Comparison of ENCODE assay signal across 13 cellular contexts in the genomic region with DNA sequence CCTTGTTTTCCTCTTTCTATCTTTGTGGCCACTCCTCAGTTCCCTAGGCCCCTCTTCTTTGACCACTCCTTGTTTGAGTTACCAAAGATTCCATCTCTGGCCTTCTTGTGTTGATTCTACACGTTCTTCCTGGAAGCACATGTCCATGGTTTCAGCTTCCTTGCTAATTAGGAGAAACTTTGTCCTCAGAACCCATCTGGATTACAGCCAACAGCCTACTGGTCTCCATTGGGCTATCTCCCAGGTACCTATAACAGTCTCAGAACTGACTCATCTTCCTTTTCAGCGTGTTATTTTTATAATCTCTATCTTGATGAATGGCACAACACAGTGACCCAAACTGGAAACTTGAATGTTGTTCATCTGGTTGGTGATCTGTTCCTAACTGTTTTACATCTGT. TPM values are rescaled to one million over a fixed set of nuclear protein-coding genes. Genes with fewer than 3 reads are reported as not detected.
DNase-seq lines count a peak whose midpoint lies in the region; ATAC-seq, FAIRE-seq and TF ChIP-seq lines count a peak whose summit lies in the region.
"Had no signal": no experiment of that assay in that cellular context is flagged by ENCODE, and none has a peak within 500 bp of the region (broad histone marks: within the 10 kb centered on the region; RNA-seq: fewer than 3 reads in every experiment).

No MANE protein-coding gene starts in this region.

- H3K4me1 ChIP-seq in endothelial cell of umbilical vein (ENCODE audit: control insufficient read depth, extremely low read depth, insufficient read depth, low read length), result peaks cover 17% of the 10 kb centered on the region
- peaks cover 3 to 5% of the 10 kb centered on the region in 2 donors for H3K4me1 ChIP-seq in small intestine (ENCODE audit: control insufficient read depth in 2 of 2, insufficient read depth in 1 of 2, low read depth in 1 of 2, low read length in 1 of 2)

- H3K9me1 ChIP-seq in endothelial cell of umbilical vein (replicated peaks; ENCODE audit: control insufficient read depth, extremely low read depth, insufficient read depth, low read length), result no peaks in the 10 kb centered on the region

- H3K36me3 ChIP-seq in endothelial cell of umbilical vein (ENCODE audit: control insufficient read depth in 2 of 2, extremely low read depth in 1 of 2, insufficient read depth in 2 of 2, low read length in 2 of 2) (no peaks in the 10 kb centered on the region), small intestine (ENCODE audit: control insufficient read depth in 2 of 2, insufficient read depth in 2 of 2, low read length in 2 of 2) (no peaks in the 10 kb centered on the region)

- no peak overlapping the region for H3K4me3 ChIP-seq in endothelial cell of umbilical vein (replicated peaks in 1 of 3; ENCODE audit: insufficient read depth in 1 of 3, low read depth in 1 of 3, low read length in 3 of 3)
- H3K4me3 ChIP-seq in small intestine (ENCODE audit: low read depth in 1 of 2, low read length in 2 of 2), result no peak overlapping the region

- intact Hi-C loops in endothelial cell of umbilical vein (cut with micrococcal nuclease), result no loop called here

- peaks cover 78% of the 10 kb centered on the region for H3K79me2 ChIP-seq in endothelial cell of umbilical vein (ENCODE audit: control insufficient read depth, insufficient read depth, low read length)

- H3K27ac Mint-ChIP-seq in activated T-cell treated with anti-CD3 and anti-CD28 coated beads, Interleukin-2, amount 50 U/mL, for 72 hours, result peak overlapping the region; percentile 17
- H3K27ac Mint-ChIP-seq: nephron, type B pancreatic cell had no signal

- peaks cover 2 to 22% of the 10 kb centered on the region in 2 donors for H3K36me3 Mint-ChIP-seq in activated T-cell treated with anti-CD3 and anti-CD28 coated beads, Interleukin-2, amount 50 U/mL, for 72 hours (ENCODE audit: insufficient read depth in 2 of 2)

- BruUV-seq in endothelial cell of umbilical vein (replicated peaks; lab: Mats Ljungman, UMichigan), result no TSS peak

- CTCF ChIA-PET in endothelial cell of umbilical vein (lab: Charles Lee), result interaction anchor here (1.1 kb wide), 1 partner anchor 10 kb away, joined by 3 read pairs; no protein-coding TSS in a partner anchor

- POLR2A ChIA-PET in endothelial cell of umbilical vein (lab: Charles Lee), result no interaction called here

- H3K9me3 ChIP-seq in endothelial cell of umbilical vein (replicated peaks; ENCODE audit: control insufficient read depth, insufficient read depth, low read length) (no peaks in the 10 kb centered on the region), small intestine (ENCODE audit: control insufficient read depth, low read depth) (no peaks in the 10 kb centered on the region)

- in situ Hi-C loops in G401 (cut with HindIII; ENCODE audit: low sequenced_read_pairs), result no loop called here

- dilution Hi-C loops in endothelial cell of umbilical vein (cut with MboI; ENCODE audit: extremely low pct_ligation_motif_present, low sequenced_read_pairs), result no loop called here

- peaks cover 54% of the 10 kb centered on the region for H3K4me1 Mint-ChIP-seq in activated T-cell treated with anti-CD3 and anti-CD28 coated beads, Interleukin-2, amount 50 U/mL, for 72 hours (ENCODE audit: low read depth)

- no peak overlapping the region for H2AFZ ChIP-seq in endothelial cell of umbilical vein (ENCODE audit: low read depth, low read length)

- 30 to 44% (median 31%) methylated on average over 2 of the region's 2 CpGs for WGBS in small intestine, 3 donors

- H3K9me3 Mint-ChIP-seq in activated T-cell treated with anti-CD3 and anti-CD28 coated beads, Interleukin-2, amount 50 U/mL, for 72 hours, result no peaks in the 10 kb centered on the region
- H3K9me3 Mint-ChIP-seq: type B pancreatic cell had no signal

- peak overlapping the region in 1 of 2 donors; percentile 10 for H3K4me3 Mint-ChIP-seq in activated T-cell treated with anti-CD3 and anti-CD28 coated beads, Interleukin-2, amount 50 U/mL, for 72 hours
- H3K4me3 Mint-ChIP-seq: nephron, type B pancreatic cell had no signal

- no peak for TF ChIP-seq POLR2A in endothelial cell of umbilical vein (IDR thresholded peaks at IDR 0.05; ENCODE audit: low read depth, low read length)

- no peak for TF ChIP-seq CTCF in endothelial cell of umbilical vein (IDR thresholded peaks at IDR 0.05; ENCODE audit: extremely low read depth in 1 of 2, insufficient read depth in 1 of 2, low read depth in 1 of 2, low read length in 2 of 2)

- peak in 1 of 2 donors; percentile 47 for ATAC-seq in activated T-cell treated with anti-CD3 and anti-CD28 coated beads, Interleukin-2, amount 50 U/mL, for 72 hours (replicated peaks in 1 of 2)
- no peak for ATAC-seq in GM21737 (IDR thresholded peaks at IDR 0.05; ENCODE audit: unreplicated experiment)

- peak overlapping the region; percentile 40 for H3K4me2 ChIP-seq in endothelial cell of umbilical vein (ENCODE audit: insufficient read depth, low read length)

- H3K27me3 ChIP-seq in endothelial cell of umbilical vein (ENCODE audit: control insufficient read depth in 2 of 2, insufficient read depth in 2 of 2, low read length in 2 of 2) (no peaks in the 10 kb centered on the region), small intestine (ENCODE audit: control insufficient read depth in 2 of 2, insufficient read depth in 2 of 2, low read length in 2 of 2) (no peaks in the 10 kb centered on the region)

- no peaks in the 10 kb centered on the region for H3K27me3 Mint-ChIP-seq in activated T-cell treated with anti-CD3 and anti-CD28 coated beads, Interleukin-2, amount 50 U/mL, for 72 hours (ENCODE audit: low read depth)
- H3K27me3 Mint-ChIP-seq: type B pancreatic cell had no signal

- no peak overlapping the region for H3K9ac ChIP-seq in endothelial cell of umbilical vein (replicated peaks; ENCODE audit: extremely low read depth, insufficient read depth, low read length)

- no peak for DNase-seq in activated T-cell treated with anti-CD3 and anti-CD28 coated beads, Interleukin-2, amount 50 U/mL, for 72 hours
- DNase-seq in activated T-cell treated with anti-CD3 and anti-CD28 coated beads for 4 hours, result no peak
- peak; percentile 18 for DNase-seq in RCC 7860 (ENCODE audit: low spot score)
- peak; percentile 47 for DNase-seq in endothelial cell of umbilical vein (ENCODE audit: low read depth, low spot score)
- peak; percentile 19 for DNase-seq in small intestine
- DNase-seq in RPMI8226, result no peak
- no peak for DNase-seq in G401 (ENCODE audit: low spot score)
- DNase-seq: GDM1, NCI-H2081, T-helper 9 cell had no signal

- H4K20me1 ChIP-seq in endothelial cell of umbilical vein (replicated peaks; ENCODE audit: control insufficient read depth, extremely low read depth, insufficient read depth, low read length), result peaks cover 2% of the 10 kb centered on the region

- H3K27ac ChIP-seq in endothelial cell of umbilical vein (ENCODE audit: insufficient read depth, low read depth, low read length), result no peak overlapping the region
- no peak overlapping the region for H3K27ac ChIP-seq in small intestine (ENCODE audit: low read depth in 1 of 2, low read length in 1 of 2)

- FAIRE-seq in RCC 7860 (lab: Jason Lieb, UNC), result no peak
- peak; percentile 24 for FAIRE-seq in endothelial cell of umbilical vein (lab: Jason Lieb, UNC)
- FAIRE-seq in small intestine (lab: Jason Lieb, UNC), result no peak

TF ChIP-seq in endothelial cell of umbilical vein, 7 proteins besides CTCF, POLR2A, EP300 and RAD21 (continues in another document):
- TF ChIP-seq FOS (IDR thresholded peaks at IDR 0.05; ENCODE audit: borderline replicate concordance, insufficient read depth, low read length), result peak; percentile 53
- peak; percentile 71 for TF ChIP-seq GATA2 (IDR thresholded peaks at IDR 0.05; ENCODE audit: insufficient read depth, insufficient read length, low read depth, low read length)

RNA-seq across cellular contexts. Expression of gene PTPRA, which starts 17.5 kb away (rescaled TPM):
- 10 to 100 TPM; 81.2 to 85.9 TPM for total RNA-seq in activated T-cell treated with anti-CD3 and anti-CD28 coated beads, Interleukin-2, amount 50 U/mL, for 72 hours
- total RNA-seq in endothelial cell of umbilical vein, result 52.2 and 53.4 TPM in 2 replicates
- polyA plus RNA-seq in endothelial cell of umbilical vein, result 37.7 and 43.2 TPM in 2 replicates
- 51.6 and 58.6 TPM in 2 replicates for polyA plus RNA-seq in endothelial cell of umbilical vein (2011; cell fraction: cytosol; rRNA removed)
- polyA plus RNA-seq in endothelial cell of umbilical vein (2011; cell fraction: nucleus; rRNA removed), result 78.7 and 90.4 TPM in 2 replicates
- 54.1 and 69.6 TPM in 2 replicates for polyA plus RNA-seq in endothelial cell of umbilical vein (2012)
- polyA minus RNA-seq in endothelial cell of umbilical vein, result 52.8 and 54.5 TPM in 2 replicates
- polyA minus RNA-seq in endothelial cell of umbilical vein (2011; cell fraction: cytosol; rRNA and poly(A)+ RNA removed), result 12.7 TPM
- polyA minus RNA-seq in endothelial cell of umbilical vein (2011; cell fraction: nucleus; rRNA and poly(A)+ RNA removed), result 36.6 and 66.1 TPM in 2 replicates
- polyA plus RNA-seq in small intestine, result 10 to 100 TPM in 1 of 3 donors, 1 to 10 TPM in 2; 7.4 to 28.6 (median 7.8) TPM
- 45.5 and 83.7 TPM in 2 replicates for total RNA-seq in G401 (2014; rRNA removed; shearing (Covaris generic))

RNA-seq across cellular contexts. Expression of gene VPS16, which starts 50.2 kb away (rescaled TPM):
- 10 to 100 TPM; 54.3 to 60.7 TPM for total RNA-seq in activated T-cell treated with anti-CD3 and anti-CD28 coated beads, Interleukin-2, amount 50 U/mL, for 72 hours
- total RNA-seq in endothelial cell of umbilical vein, result 35.8 and 42.3 TPM in 2 replicates
- 37.6 and 37.8 TPM in 2 replicates for polyA plus RNA-seq in endothelial cell of umbilical vein
- 28.7 and 30.0 TPM in 2 replicates for polyA plus RNA-seq in endothelial cell of umbilical vein (2011; cell fraction: cytosol; rRNA removed)
- 188 and 207 TPM in 2 replicates for polyA plus RNA-seq in endothelial cell of umbilical vein (2011; cell fraction: nucleus; rRNA removed)
- 32.0 and 42.4 TPM in 2 replicates for polyA plus RNA-seq in endothelial cell of umbilical vein (2012)
- polyA minus RNA-seq in endothelial cell of umbilical vein, result 37.3 and 42.6 TPM in 2 replicates
- 12.2 TPM for polyA minus RNA-seq in endothelial cell of umbilical vein (2011; cell fraction: cytosol; rRNA and poly(A)+ RNA removed)
- 27.5 and 28.1 TPM in 2 replicates for polyA minus RNA-seq in endothelial cell of umbilical vein (2011; cell fraction: nucleus; rRNA and poly(A)+ RNA removed)
- 10 to 100 TPM; 29.3 to 94.6 (median 73.4) TPM for polyA plus RNA-seq in small intestine
- 41.2 and 45.5 TPM in 2 replicates for total RNA-seq in G401 (2014; rRNA removed; shearing (Covaris generic))

RNA-seq across cellular contexts. Expression of gene PCED1A, which starts 50.3 kb away (rescaled TPM):
- total RNA-seq in activated T-cell treated with anti-CD3 and anti-CD28 coated beads, Interleukin-2, amount 50 U/mL, for 72 hours, result 10 to 100 TPM; 52.8 to 58.9 TPM
- total RNA-seq in endothelial cell of umbilical vein, result 18.7 and 20.1 TPM in 2 replicates
- polyA plus RNA-seq in endothelial cell of umbilical vein (32.0 and 37.6 TPM in 2 replicates), small intestine (10 to 100 TPM; 19.9 to 63.3 (median 34.3) TPM)
- polyA plus RNA-seq in endothelial cell of umbilical vein (2011; cell fraction: cytosol; rRNA removed), result 8.2 and 14.7 TPM in 2 replicates
- polyA plus RNA-seq in endothelial cell of umbilical vein (2011; cell fraction: nucleus; rRNA removed), result 118 and 123 TPM in 2 replicates
- polyA plus RNA-seq in endothelial cell of umbilical vein (2012), result 15.9 and 25.5 TPM in 2 replicates
- polyA minus RNA-seq in endothelial cell of umbilical vein, result 5.6 and 10.1 TPM in 2 replicates
- polyA minus RNA-seq in endothelial cell of umbilical vein (2011; cell fraction: cytosol; rRNA and poly(A)+ RNA removed), result 7.9 TPM
- polyA minus RNA-seq in endothelial cell of umbilical vein (2011; cell fraction: nucleus; rRNA and poly(A)+ RNA removed), result 12.5 and 14.5 TPM in 2 replicates
- total RNA-seq in G401 (2014; rRNA removed; shearing (Covaris generic)), result 25.2 and 45.7 TPM in 2 replicates

Comparison
In these comparisons a context has a peak if more than half of its experiments do, and no peak if none do; other contexts are left out.
1. DNase-seq: peak in RCC 7860 (single experiment), endothelial cell of umbilical vein (single experiment) and small intestine (single experiment); none in activated T-cell treated with anti-CD3 and anti-CD28 coated beads, Interleukin-2, amount 50 U/mL, for 72 hours (0 of 2), activated T-cell treated with anti-CD3 and anti-CD28 coated beads for 4 hours (single experiment), RPMI8226 (single experiment) and G401 (single experiment).